ENCODE assay signal across 22 cellular contexts in the genomic region with DNA sequence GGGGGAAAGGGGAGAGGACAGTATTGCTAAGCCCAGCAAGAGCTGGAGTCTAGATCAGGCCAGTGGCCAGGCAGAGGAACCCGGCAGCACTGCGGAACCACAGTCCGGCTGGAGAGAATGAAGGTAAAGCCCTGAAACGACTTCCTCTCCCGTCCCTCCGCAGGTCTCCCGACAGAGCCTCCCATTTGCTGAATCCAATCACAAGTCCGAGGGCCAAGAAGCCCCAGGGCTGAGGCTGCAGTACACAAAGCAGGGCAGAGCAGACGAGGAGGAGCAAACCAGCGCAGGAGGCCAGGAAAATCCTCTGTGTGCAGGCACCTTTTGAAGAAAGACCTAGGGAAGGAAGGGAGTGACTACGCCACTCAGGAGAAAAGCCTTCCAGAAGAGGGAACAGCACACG.
"Had no signal": no experiment of that assay in that cellular context is flagged by ENCODE, and none has a peak within 500 bp of the region (broad histone marks: within the 10 kb centered on the region; RNA-seq: fewer than 3 reads in every experiment).

No MANE protein-coding gene starts in this region.

- ATAC-seq: esophagus mucosa; heart left ventricle; left cardiac atrium; psoas muscle; right lobe of liver; stimulated activated memory B cell treated with anti-CD40 and anti-IgM and Interleukin-4, amounts not matched to agents 10 μg/mL and 1 μg/mL and 100 μg/mL, for 72 hours; upper lobe of right lung had no signal

- H3K27ac Mint-ChIP-seq: dendritic cell treated with granulocyte-macrophage colony-stimulating factor and Interleukin-4, amounts not matched to agents 40 ng/mL and 50 ng/mL, for 4 days; immature natural killer cell; nephron; stimulated activated memory B cell treated with anti-CD40 and anti-IgM and Interleukin-4, amounts not matched to agents 10 μg/mL and 1 μg/mL and 100 μg/mL, for 72 hours; stimulated activated naive CD8-positive, alpha-beta T cell treated with anti-CD3 and anti-CD28 coated beads, Interleukin-15, Interleukin-2, amounts not matched to agents 100 ng/mL and 50 ng/mL, for 24 hours had no signal

- H3K4me1 Mint-ChIP-seq: immature natural killer cell; naive B cell; nephron; stimulated activated memory B cell treated with anti-CD40 and anti-IgM and Interleukin-4, amounts not matched to agents 10 μg/mL and 1 μg/mL and 100 μg/mL, for 72 hours had no signal

- H3K36me3 ChIP-seq: heart left ventricle, left ventricle myocardium inferior, neutrophil, right lobe of liver, tibial nerve, upper lobe of right lung had no signal

- H3K9me3 Mint-ChIP-seq: dendritic cell treated with granulocyte-macrophage colony-stimulating factor and Interleukin-4, amounts not matched to agents 40 ng/mL and 50 ng/mL, for 4 days; naive B cell; nephron; stimulated activated naive CD8-positive, alpha-beta T cell treated with anti-CD3 and anti-CD28 coated beads, Interleukin-15, Interleukin-2, amounts not matched to agents 100 ng/mL and 50 ng/mL, for 24 hours had no signal

- H3K27me3 Mint-ChIP-seq: dendritic cell treated with granulocyte-macrophage colony-stimulating factor and Interleukin-4, amounts not matched to agents 40 ng/mL and 50 ng/mL, for 4 days; naive B cell; stimulated activated naive CD8-positive, alpha-beta T cell treated with anti-CD3 and anti-CD28 coated beads, Interleukin-15, Interleukin-2, amounts not matched to agents 100 ng/mL and 50 ng/mL, for 24 hours had no signal

- H3K4me3 ChIP-seq: heart left ventricle, left ventricle myocardium inferior, lung, psoas muscle, right lobe of liver, testis, tibial nerve, upper lobe of right lung had no signal

- DNase-seq: heart left ventricle; hippocampal formation; immature natural killer cell; kidney; left cardiac atrium; left ventricle myocardium inferior; mesenchymal stem cell; naive B cell; psoas muscle; retina; right lobe of liver; stimulated activated CD4-positive, alpha-beta T cell treated with anti-CD3 and anti-CD28 coated beads, Interleukin-4, amount 100 ng/mL, for 1 hour; testis; upper lobe of right lung had no signal

- H3K4me3 Mint-ChIP-seq: dendritic cell treated with granulocyte-macrophage colony-stimulating factor and Interleukin-4, amounts not matched to agents 40 ng/mL and 50 ng/mL, for 4 days; immature natural killer cell; nephron; stimulated activated memory B cell treated with anti-CD40 and anti-IgM and Interleukin-4, amounts not matched to agents 10 μg/mL and 1 μg/mL and 100 μg/mL, for 72 hours; stimulated activated naive CD8-positive, alpha-beta T cell treated with anti-CD3 and anti-CD28 coated beads, Interleukin-15, Interleukin-2, amounts not matched to agents 100 ng/mL and 50 ng/mL, for 24 hours had no signal

- H3K27ac ChIP-seq: heart left ventricle, left ventricle myocardium inferior, neutrophil, psoas muscle, right lobe of liver, testis, tibial nerve, upper lobe of right lung had no signal

- H3K4me1 ChIP-seq: heart left ventricle, left ventricle myocardium inferior, psoas muscle, right lobe of liver, testis, tibial nerve, upper lobe of right lung had no signal

- H3K9me3 ChIP-seq: left ventricle myocardium inferior, neutrophil, psoas muscle, right lobe of liver, testis, tibial nerve, upper lobe of right lung had no signal

- H3K36me3 Mint-ChIP-seq: immature natural killer cell; naive B cell; stimulated activated memory B cell treated with anti-CD40 and anti-IgM and Interleukin-4, amounts not matched to agents 10 μg/mL and 1 μg/mL and 100 μg/mL, for 72 hours had no signal

- H3K27me3 ChIP-seq: heart left ventricle, neutrophil, right lobe of liver, testis, tibial nerve, upper lobe of right lung had no signal
